ENCODE assay signal across 24 cellular contexts in the genomic region with DNA sequence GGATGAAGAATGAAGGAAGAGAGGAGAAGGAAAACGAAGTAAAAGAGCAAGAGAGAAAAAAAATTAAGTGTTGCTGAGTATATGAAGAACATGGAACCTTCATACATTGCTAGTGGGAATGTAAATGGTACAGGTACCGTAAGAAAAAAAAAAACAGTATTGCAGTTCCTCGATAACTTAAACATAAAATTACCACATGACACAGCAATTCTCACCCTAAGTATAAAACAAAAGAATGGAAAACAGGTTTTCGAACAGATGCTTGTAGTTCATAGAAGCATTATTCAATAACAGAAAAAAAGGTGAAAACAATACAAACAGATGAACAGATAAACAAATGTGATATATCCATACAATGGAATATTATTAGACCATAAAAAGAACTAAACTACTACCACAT.
"Had no signal": no experiment of that assay in that cellular context is flagged by ENCODE, and none has a peak within 500 bp of the region (broad histone marks: within the 10 kb centered on the region; RNA-seq: fewer than 3 reads in every experiment).

No MANE protein-coding gene starts in this region.

- H3K9me3 Mint-ChIP-seq: activated T-helper 1 cell treated with anti-CD3 and anti-CD28 coated beads, Interleukin-12 subunit alpha, Interleukin-12 subunit beta, Interleukin-2, Interleukin-4 antibody, amounts not matched to agents 30 ng/mL and 10 ng/mL and 1 ng/mL, durations not matched to agents 14 hours and 24 hours and 36 hours had no signal

- H3K27me3 Mint-ChIP-seq: activated CD8-positive, alpha-beta T cell treated with anti-CD3 and anti-CD28 coated beads for 36 hours; activated naive CD8-positive, alpha-beta T cell treated with anti-CD3 and anti-CD28 coated beads, Interleukin-2, amount 10 ng/mL, durations not matched to agents 7 days and 5 days had no signal

- H3K36me3 ChIP-seq: Peyer's patch had no signal

- DNase-seq: activated CD4-positive, alpha-beta T cell treated with anti-CD3 and anti-CD28 coated beads for 4 hours; activated CD8-positive, alpha-beta memory T cell treated with anti-CD3 and anti-CD28 coated beads, Interleukin-2, amount 50 U/mL, for 4 hours; activated CD8-positive, alpha-beta T cell treated with anti-CD3 and anti-CD28 coated beads for 36 hours; activated effector memory CD4-positive, alpha-beta T cell treated with Interleukin-2 at 50 U/mL for 16 hours; activated naive CD4-positive, alpha-beta T cell treated with Interleukin-2 at 50 U/mL for 16 hours; activated naive CD8-positive, alpha-beta T cell treated with anti-CD3 and anti-CD28 coated beads, Interleukin-2, amount 10 ng/mL, durations not matched to agents 7 days and 5 days; body of pancreas; cerebellar nuclear complex; KG1; NCI-H1092; NCI-H1417 treated with DMSO at 0.1 percent for 48 hours; NCI-H1694; NCI-H2029; NCI-H510A treated with DMSO at 0.1 percent for 48 hours; NCI-H69; NK-92 treated with Interleukin-12 subunit alpha and Interleukin-12 subunit beta, amount 100 ng/mL, for 24 hours; Peyer's patch; Right ventricle myocardium superior; SJCRH30; SK-N-SH had no signal

- H3K4me3 Mint-ChIP-seq: activated CD8-positive, alpha-beta T cell treated with anti-CD3 and anti-CD28 coated beads for 36 hours; activated naive CD8-positive, alpha-beta T cell treated with anti-CD3 and anti-CD28 coated beads, Interleukin-2, amount 10 ng/mL, durations not matched to agents 7 days and 5 days; activated T-helper 1 cell treated with anti-CD3 and anti-CD28 coated beads, Interleukin-12 subunit alpha, Interleukin-12 subunit beta, Interleukin-2, Interleukin-4 antibody, amounts not matched to agents 30 ng/mL and 10 ng/mL and 1 ng/mL, durations not matched to agents 14 hours and 24 hours and 36 hours had no signal

- H3K27ac Mint-ChIP-seq: activated CD8-positive, alpha-beta T cell treated with anti-CD3 and anti-CD28 coated beads for 36 hours; activated naive CD8-positive, alpha-beta T cell treated with anti-CD3 and anti-CD28 coated beads, Interleukin-2, amount 10 ng/mL, durations not matched to agents 7 days and 5 days; activated T-helper 1 cell treated with anti-CD3 and anti-CD28 coated beads, Interleukin-12 subunit alpha, Interleukin-12 subunit beta, Interleukin-2, Interleukin-4 antibody, amounts not matched to agents 30 ng/mL and 10 ng/mL and 1 ng/mL, durations not matched to agents 14 hours and 24 hours and 36 hours had no signal

- H3K27me3 ChIP-seq: ascending aorta, body of pancreas, Peyer's patch, SJCRH30 had no signal

- H3K9me3 ChIP-seq: ascending aorta, body of pancreas, Peyer's patch, SJCRH30, SK-N-SH had no signal

- H3K27ac ChIP-seq: ascending aorta, body of pancreas, Peyer's patch, RWPE1, SJCRH30 had no signal

- H3K4me1 ChIP-seq: ascending aorta, body of pancreas, Peyer's patch, SJCRH30 had no signal

- ATAC-seq: activated CD4-positive, CD25-positive, alpha-beta regulatory T cell treated with anti-CD3 and anti-CD28 coated beads, Interleukin-2, amount 50 U/mL, for 24 hours; activated CD8-positive, alpha-beta T cell treated with anti-CD3 and anti-CD28 coated beads for 36 hours; body of pancreas had no signal

- H3K4me3 ChIP-seq: ascending aorta, body of pancreas, Peyer's patch, SJCRH30 had no signal
